ENCODE assay signal across 13 cellular contexts in genomic region chr6:107894821-107895396, GRCh38.
A peak's percentile ranks its signal among the peaks of the same experiment; 100 is the strongest.
DNase-seq lines count a peak whose midpoint lies in the region; ATAC-seq and TF ChIP-seq lines count a peak whose summit lies in the region.
"Had no signal": no experiment of that assay in that cellular context is flagged by ENCODE, and none has a peak within 500 bp of the region (broad histone marks: within the 10 kb centered on the region; RNA-seq: fewer than 3 reads in every experiment).

No MANE protein-coding gene starts in this region.

- H3K27ac ChIP-seq in breast epithelium (no peak overlapping the region), upper lobe of right lung (no peak overlapping the region)
- H3K27ac ChIP-seq: thoracic aorta had no signal

- TF ChIP-seq POLR2A in breast epithelium (IDR thresholded peaks at IDR 0.05), result no peak

- peak; percentile 93 for ATAC-seq in esophagus mucosa
- ATAC-seq in upper lobe of right lung, result peak; percentile 58

- peak overlapping the region; percentile 10 for H3K27ac Mint-ChIP-seq in MCF 10A (ENCODE audit: low read depth, unreplicated experiment)
- H3K27ac Mint-ChIP-seq in activated T-cell treated with anti-CD3 and anti-CD28 coated beads, Interleukin-2, amount 50 U/mL, for 24 hours, result no peak overlapping the region

- no peaks in the 10 kb centered on the region for H3K27me3 Mint-ChIP-seq in MCF 10A (ENCODE audit: insufficient read depth, unreplicated experiment)
- no peaks in the 10 kb centered on the region for H3K27me3 Mint-ChIP-seq in activated T-cell treated with anti-CD3 and anti-CD28 coated beads, Interleukin-2, amount 50 U/mL, for 24 hours

- H3K9me3 ChIP-seq in breast epithelium (no peaks in the 10 kb centered on the region), upper lobe of right lung (no peaks in the 10 kb centered on the region)
- H3K9me3 ChIP-seq: thoracic aorta had no signal

- H3K9me3 Mint-ChIP-seq in MCF 10A (ENCODE audit: unreplicated experiment), result peaks cover 7% of the 10 kb centered on the region
- H3K9me3 Mint-ChIP-seq in activated T-cell treated with anti-CD3 and anti-CD28 coated beads, Interleukin-2, amount 50 U/mL, for 24 hours, result peaks cover 4% of the 10 kb centered on the region

- intact Hi-C loops in MCF 10A (cut with micrococcal nuclease) (no loop called here), breast epithelium (cut with DNase I; ENCODE audit: low total_unique reads) (no loop called here), upper lobe of right lung (cut with DNase I) (no loop called here)

- DNase-seq in MCF 10A (ENCODE audit: unreplicated experiment), result no peak
- no peak for DNase-seq in breast epithelium (ENCODE audit: low spot score in 2 of 2)
- peak; percentile 50 for DNase-seq in NAMALWA (ENCODE audit: low spot score)
- DNase-seq in upper lobe of right lung, result no peak
- DNase-seq in GM13977 (ENCODE audit: low spot score), result no peak
- DNase-seq in activated T-cell treated with anti-CD3 and anti-CD28 coated beads, Interleukin-2, amount 50 U/mL, for 24 hours, result no peak
- DNase-seq in NCI-H446 (lab: John Stamatoyannopoulos, UW), result no peak
- DNase-seq: GF-D8; NCI-H510A treated with DMSO at 0.1 percent for 48 hours; occipital lobe; stimulated activated CD4-positive, alpha-beta T cell treated with anti-CD3 and anti-CD28 coated beads, Interleukin-4, amount 100 ng/mL, for 1 hour had no signal

- TF ChIP-seq CTCF in MCF 10A (IDR thresholded peaks at IDR 0.05; ENCODE audit: unreplicated experiment) (no peak), breast epithelium (IDR thresholded peaks at IDR 0.05) (no peak), upper lobe of right lung (IDR thresholded peaks at IDR 0.05) (no peak), GM13977 (IDR thresholded peaks at IDR 0.05; ENCODE audit: extremely low read depth, insufficient read depth, missing control alignments) (no peak)

- peaks cover 9% of the 10 kb centered on the region for H3K4me1 Mint-ChIP-seq in MCF 10A (ENCODE audit: insufficient read depth, unreplicated experiment)
- peaks cover 3% of the 10 kb centered on the region for H3K4me1 Mint-ChIP-seq in activated T-cell treated with anti-CD3 and anti-CD28 coated beads, Interleukin-2, amount 50 U/mL, for 24 hours (ENCODE audit: low read depth)

- in situ Hi-C loops in GM13977 (cut with MboI; ENCODE audit: low pct_unique_long_range_greater_than_20kb, low sequenced_read_pairs, unreplicated experiment), result no loop called here

- H3K27me3 ChIP-seq in breast epithelium (no peaks in the 10 kb centered on the region), upper lobe of right lung (no peaks in the 10 kb centered on the region)

- peaks cover 96% of the 10 kb centered on the region for H3K36me3 Mint-ChIP-seq in MCF 10A (ENCODE audit: insufficient read depth, unreplicated experiment)
- H3K36me3 Mint-ChIP-seq in activated T-cell treated with anti-CD3 and anti-CD28 coated beads, Interleukin-2, amount 50 U/mL, for 24 hours (ENCODE audit: low read depth), result peaks cover 95% of the 10 kb centered on the region

- CTCF ChIA-PET in MCF 10A (lab: Yijun Ruan, JAX), result interaction anchor here (0.6 to 2.0 kb wide), 2 partner anchors 46 to 477 kb away, joined by 4 to 6 read pairs; no protein-coding TSS in a partner anchor

- POLR2A ChIA-PET in MCF 10A (lab: Yijun Ruan, JAX), result interaction anchor here (0.6 kb wide), 1 partner anchor 212 kb away, joined by 4 read pairs; no protein-coding TSS in a partner anchor

- H3K4me1 ChIP-seq in breast epithelium (no peaks in the 10 kb centered on the region), upper lobe of right lung (peaks cover 5% of the 10 kb centered on the region)

- no TSS peak for BruUV-seq in MCF 10A (replicated peaks; lab: Mats Ljungman, UMichigan)

- no peak overlapping the region for H3K4me3 Mint-ChIP-seq in MCF 10A (ENCODE audit: unreplicated experiment)
- H3K4me3 Mint-ChIP-seq in activated T-cell treated with anti-CD3 and anti-CD28 coated beads, Interleukin-2, amount 50 U/mL, for 24 hours, result no peak overlapping the region

- H3K4me3 ChIP-seq in breast epithelium (no peak overlapping the region), upper lobe of right lung (no peak overlapping the region)
- H3K4me3 ChIP-seq: thoracic aorta had no signal

- no peaks in the 10 kb centered on the region for H3K36me3 ChIP-seq in breast epithelium
- H3K36me3 ChIP-seq in upper lobe of right lung, result peaks cover 87% of the 10 kb centered on the region
